In the genomic region with DNA sequence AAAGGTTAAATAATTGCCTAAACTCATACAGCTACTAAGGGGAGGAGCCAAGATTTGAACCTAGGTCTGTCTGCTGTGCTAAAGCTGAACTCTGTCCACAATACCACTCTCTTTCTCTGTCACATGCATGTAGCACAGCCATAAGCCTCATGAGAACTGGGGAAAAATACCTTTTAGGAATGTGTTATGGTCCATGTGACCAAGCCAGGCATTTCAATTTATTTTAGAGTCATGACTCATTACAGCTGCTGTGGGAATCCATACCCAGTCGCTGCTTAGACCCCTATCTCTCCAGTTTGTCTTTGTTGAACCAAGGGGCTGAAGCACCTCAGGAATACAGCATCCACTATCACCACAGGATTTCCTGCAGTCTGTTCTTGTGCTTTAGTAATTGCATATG, we compare ENCODE assay signal across 1 cellular context.
TF ChIP-seq lines count a peak whose summit lies in the region.

No MANE protein-coding gene starts in this region.

TF ChIP-seq in HepG2, 621 proteins besides CTCF, POLR2A, EP300 and RAD21:
- no peak for TF ChIP-seq TBX2 (CRISPR knock-in tag; IDR thresholded peaks at IDR 0.05; ENCODE audit: borderline replicate concordance)
- TF ChIP-seq ZFAT (CRISPR knock-in tag; conservative IDR thresholded peaks at IDR 0.05) = no peak
- no peak for TF ChIP-seq ZNF136 (CRISPR knock-in tag; IDR thresholded peaks at IDR 0.05; ENCODE audit: low read depth)
- no peak for TF ChIP-seq ZBTB14 (CRISPR knock-in tag; IDR thresholded peaks at IDR 0.05)
- no peak for TF ChIP-seq MTA1 (CRISPR knock-in tag; IDR thresholded peaks at IDR 0.05; ENCODE audit: borderline replicate concordance)
- no peak for TF ChIP-seq HMGA1 (CRISPR knock-in tag; conservative IDR thresholded peaks at IDR 0.05)
- no peak for TF ChIP-seq HOMEZ (CRISPR knock-in tag; IDR thresholded peaks at IDR 0.05; ENCODE audit: low read depth)
- TF ChIP-seq ZNF646 (CRISPR knock-in tag; IDR thresholded peaks at IDR 0.05) = no peak
- no peak for TF ChIP-seq MLXIP (CRISPR knock-in tag; IDR thresholded peaks at IDR 0.05; ENCODE audit: borderline replicate concordance)
- TF ChIP-seq ZFP37 (CRISPR knock-in tag; IDR thresholded peaks at IDR 0.05; ENCODE audit: borderline replicate concordance) = no peak
- TF ChIP-seq, protein P1, sequence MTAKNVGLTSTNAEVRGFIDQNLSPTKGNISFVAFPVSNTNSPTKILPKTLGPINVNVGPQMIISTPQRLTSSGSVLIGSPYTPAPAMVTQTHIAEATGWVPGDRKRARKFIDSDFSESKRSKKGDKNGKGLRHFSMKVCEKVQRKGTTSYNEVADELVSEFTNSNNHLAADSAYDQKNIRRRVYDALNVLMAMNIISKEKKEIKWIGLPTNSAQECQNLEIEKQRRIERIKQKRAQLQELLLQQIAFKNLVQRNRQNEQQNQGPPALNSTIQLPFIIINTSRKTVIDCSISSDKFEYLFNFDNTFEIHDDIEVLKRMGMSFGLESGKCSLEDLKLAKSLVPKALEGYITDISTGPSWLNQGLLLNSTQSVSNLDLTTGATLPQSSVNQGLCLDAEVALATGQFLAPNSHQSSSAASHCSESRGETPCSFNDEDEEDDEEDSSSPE (CRISPR knock-in tag; IDR thresholded peaks at IDR 0.05) = no peak
- TF ChIP-seq ZNF18 (CRISPR knock-in tag; IDR thresholded peaks at IDR 0.05; ENCODE audit: insufficient replicate concordance) = no peak
- no peak for TF ChIP-seq MATR3 (CRISPR knock-in tag; IDR thresholded peaks at IDR 0.05)
- TF ChIP-seq ZNF562 (CRISPR knock-in tag; IDR thresholded peaks at IDR 0.05; ENCODE audit: borderline replicate concordance) = no peak
- TF ChIP-seq, protein P2, sequence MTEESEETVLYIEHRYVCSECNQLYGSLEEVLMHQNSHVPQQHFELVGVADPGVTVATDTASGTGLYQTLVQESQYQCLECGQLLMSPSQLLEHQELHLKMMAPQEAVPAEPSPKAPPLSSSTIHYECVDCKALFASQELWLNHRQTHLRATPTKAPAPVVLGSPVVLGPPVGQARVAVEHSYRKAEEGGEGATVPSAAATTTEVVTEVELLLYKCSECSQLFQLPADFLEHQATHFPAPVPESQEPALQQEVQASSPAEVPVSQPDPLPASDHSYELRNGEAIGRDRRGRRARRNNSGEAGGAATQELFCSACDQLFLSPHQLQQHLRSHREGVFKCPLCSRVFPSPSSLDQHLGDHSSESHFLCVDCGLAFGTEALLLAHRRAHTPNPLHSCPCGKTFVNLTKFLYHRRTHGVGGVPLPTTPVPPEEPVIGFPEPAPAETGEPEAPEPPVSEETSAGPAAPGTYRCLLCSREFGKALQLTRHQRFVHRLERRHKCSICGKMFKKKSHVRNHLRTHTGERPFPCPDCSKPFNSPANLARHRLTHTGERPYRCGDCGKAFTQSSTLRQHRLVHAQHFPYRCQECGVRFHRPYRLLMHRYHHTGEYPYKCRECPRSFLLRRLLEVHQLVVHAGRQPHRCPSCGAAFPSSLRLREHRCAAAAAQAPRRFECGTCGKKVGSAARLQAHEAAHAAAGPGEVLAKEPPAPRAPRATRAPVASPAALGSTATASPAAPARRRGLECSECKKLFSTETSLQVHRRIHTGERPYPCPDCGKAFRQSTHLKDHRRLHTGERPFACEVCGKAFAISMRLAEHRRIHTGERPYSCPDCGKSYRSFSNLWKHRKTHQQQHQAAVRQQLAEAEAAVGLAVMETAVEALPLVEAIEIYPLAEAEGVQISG (CRISPR knock-in tag; IDR thresholded peaks at IDR 0.05) = no peak
- TF ChIP-seq ATM (IDR thresholded peaks at IDR 0.05; ENCODE audit: borderline replicate concordance) = no peak
- no peak for TF ChIP-seq ZNF101 (CRISPR knock-in tag; IDR thresholded peaks at IDR 0.05; ENCODE audit: borderline replicate concordance, low read depth)
- no peak for TF ChIP-seq ZNF841 (CRISPR knock-in tag; IDR thresholded peaks at IDR 0.05; ENCODE audit: borderline replicate concordance)
